20 cellular contexts compared by ENCODE assay signal in genomic region chr10:105742184-105742583, GRCh38.
A peak's percentile ranks its signal among the peaks of the same experiment; 100 is the strongest.
DNase-seq lines count a peak whose midpoint lies in the region; ATAC-seq and TF ChIP-seq lines count a peak whose summit lies in the region.
"Had no signal": no experiment of that assay in that cellular context is flagged by ENCODE, and none has a peak within 500 bp of the region (broad histone marks: within the 10 kb centered on the region; RNA-seq: fewer than 3 reads in every experiment).

No MANE protein-coding gene starts in this region.

- no peak for TF ChIP-seq CTCF in heart left ventricle (IDR thresholded peaks at IDR 0.05)

- peaks cover 0 to 13% (median 0%) of the 10 kb centered on the region in 12 donors for H3K4me1 ChIP-seq in heart left ventricle
- H3K4me1 ChIP-seq: esophagus squamous epithelium, lower lobe of right lung had no signal

- ATAC-seq in heart left ventricle (peak; percentile 82 to 95 (median 90)), GM18858 (IDR thresholded peaks at IDR 0.05; ENCODE audit: unreplicated experiment) (no peak)
- ATAC-seq: GM23338; stimulated activated naive CD8-positive, alpha-beta T cell treated with anti-CD3 and anti-CD28 coated beads, Interleukin-15, Interleukin-2, amounts not matched to agents 100 U/mL and 50 U/mL, for 24 hours had no signal

- H3K36me3 ChIP-seq in heart left ventricle, result no peaks in the 10 kb centered on the region
- H3K36me3 ChIP-seq: esophagus squamous epithelium, lower lobe of right lung, tibial nerve had no signal

- TF ChIP-seq POLR2A in heart left ventricle (IDR thresholded peaks at IDR 0.05), result no peak

- H3K9me3 ChIP-seq in heart left ventricle, result peaks cover 0 to 4% (median 0%) of the 10 kb centered on the region in 12 donors
- H3K9me3 ChIP-seq: esophagus squamous epithelium, lower lobe of right lung, tibial nerve had no signal

- peak; percentile 82 for DNase-seq in HT1080 (ENCODE audit: low read depth)
- DNase-seq in RPMI7951 (ENCODE audit: low read depth), result peak; percentile 10
- DNase-seq in heart left ventricle, result peak in 4 of 5 donors; percentile 44 to 64 (median 56)
- DNase-seq in renal cortical epithelial cell (ENCODE audit: low read depth), result peak; percentile 58
- DNase-seq in NCI-H526 treated with DMSO at 0.1 percent for 48 hours (lab: John Stamatoyannopoulos, UW), result no peak
- no peak for DNase-seq in DMS79 (lab: John Stamatoyannopoulos, UW)
- DNase-seq in T-helper 2 cell, result no peak
- DNase-seq: activated CD4-positive, alpha-beta T cell treated with anti-CD3 and anti-CD28 coated beads, Interleukin-2, amount 50 U/mL, for 1 hour; activated CD8-positive, alpha-beta memory T cell treated with anti-CD3 and anti-CD28 coated beads, Interleukin-2, amount 50 U/mL, for 48 hours; activated gamma-delta T cell; effector CD8-positive, alpha-beta T cell; esophagus squamous epithelium; KG1; lower lobe of right lung; NCI-H1417; NCI-H748 treated with DMSO at 0.1 percent for 48 hours; stimulated activated naive CD8-positive, alpha-beta T cell treated with anti-CD3 and anti-CD28 coated beads, Interleukin-15, Interleukin-2, amounts not matched to agents 100 U/mL and 50 U/mL, for 24 hours had no signal

- peak overlapping the region; percentile 36 to 79 (median 66) for H3K27ac ChIP-seq in heart left ventricle
- H3K27ac ChIP-seq: esophagus squamous epithelium, lower lobe of right lung, tibial nerve had no signal

- no peak overlapping the region for H3K4me3 ChIP-seq in heart left ventricle
- H3K4me3 ChIP-seq: esophagus squamous epithelium, GM23338, lower lobe of right lung, tibial nerve had no signal

- 32 to 45% (median 39%) methylated on average over 1 of the region's 1 CpG for WGBS in heart left ventricle, 4 donors

- no peaks in the 10 kb centered on the region for H3K27me3 ChIP-seq in heart left ventricle
- H3K27me3 ChIP-seq: esophagus squamous epithelium, tibial nerve had no signal

- intact Hi-C loops in heart left ventricle (cut with DNase I), result no loop called here

Comparison
In these comparisons a context has a peak if more than half of its experiments do, and no peak if none do; other contexts are left out.
1. DNase-seq: peak in HT1080 (single experiment), RPMI7951 (single experiment), heart left ventricle (4 of 5) and renal cortical epithelial cell (single experiment); none in NCI-H526 treated with DMSO at 0.1 percent for 48 hours (single experiment), DMS79 (single experiment) and T-helper 2 cell (0 of 5).